2 cellular contexts compared by ENCODE assay signal in genomic region chr12:104670439-104671406, GRCh38.
A peak's percentile ranks its signal among the peaks of the same experiment; 100 is the strongest.
TF ChIP-seq lines count a peak whose summit lies in the region.

No MANE protein-coding gene starts in this region.

TF ChIP-seq in IMR-90, 13 proteins besides CTCF, POLR2A, EP300 and RAD21:
- TF ChIP-seq RFX5 (IDR thresholded peaks at IDR 0.05; ENCODE audit: low read depth, low read length): no peak
- no peak for TF ChIP-seq NFE2L2 (IDR thresholded peaks at IDR 0.05; ENCODE audit: low read depth, low read length)
- TF ChIP-seq USF2 (IDR thresholded peaks at IDR 0.05; ENCODE audit: low read depth, low read length): no peak
- no peak for TF ChIP-seq MAFK (IDR thresholded peaks at IDR 0.05; ENCODE audit: low read depth, low read length)
- TF ChIP-seq MAZ (IDR thresholded peaks at IDR 0.05; ENCODE audit: borderline replicate concordance, low read depth, low read length): no peak
- TF ChIP-seq CHD1 (IDR thresholded peaks at IDR 0.05; ENCODE audit: low read depth, low read length): no peak
- no peak for TF ChIP-seq FOS (IDR thresholded peaks at IDR 0.05; ENCODE audit: low read depth, low read length)
- TF ChIP-seq BHLHE40 (IDR thresholded peaks at IDR 0.05; ENCODE audit: low read depth, low read length): no peak
- no peak for TF ChIP-seq RCOR1 (IDR thresholded peaks at IDR 0.05; ENCODE audit: insufficient replicate concordance, low read length)
- TF ChIP-seq CEBPB (IDR thresholded peaks at IDR 0.05; ENCODE audit: low read depth, low read length): no peak
- TF ChIP-seq ELK1 (IDR thresholded peaks at IDR 0.05; ENCODE audit: borderline replicate concordance, low read depth, low read length): no peak
- TF ChIP-seq SMC3 (IDR thresholded peaks at IDR 0.05; ENCODE audit: low read depth, low read length): no peak
- TF ChIP-seq MXI1 (IDR thresholded peaks at IDR 0.05; ENCODE audit: borderline replicate concordance, low read depth, low read length): no peak

TF ChIP-seq in GM12878, 131 proteins besides CTCF, POLR2A, EP300 and RAD21 (continues in another document):
- TF ChIP-seq MYC (IDR thresholded peaks at IDR 0.05; ENCODE audit: insufficient read depth, insufficient read length, insufficient replicate concordance, low read length, severe bottlenecking) (no peak), PAX5 (IDR thresholded peaks at IDR 0.05; ENCODE audit: borderline replicate concordance, low read depth, low read length) (0 out of 2 replicates have a peak, but pooled peaks have one; percentile 17), MLLT1 (IDR thresholded peaks at IDR 0.05) (peak; percentile 83), CEBPZ (IDR thresholded peaks at IDR 0.05; ENCODE audit: low read depth, low read length) (no peak), NR2F1 (conservative IDR thresholded peaks at IDR 0.05) (no peak), TBL1XR1 (IDR thresholded peaks at IDR 0.05; ENCODE audit: low read depth, low read length) (no peak), ATF7 (IDR thresholded peaks at IDR 0.05; ENCODE audit: low read depth) (peak; percentile 90), CEBPB (IDR thresholded peaks at IDR 0.05; ENCODE audit: borderline replicate concordance in 1 of 2, low read depth in 2 of 2, low read length in 2 of 2) (no peak), BHLHE40 (IDR thresholded peaks at IDR 0.05; ENCODE audit: borderline replicate concordance in 1 of 2, low read depth in 2 of 2, low read length in 1 of 2) (no peak), REST (IDR thresholded peaks at IDR 0.05; ENCODE audit: low read depth, low read length) (no peak), GABPA (IDR thresholded peaks at IDR 0.05; ENCODE audit: low read depth) (no peak), TCF3 (IDR thresholded peaks at IDR 0.05; ENCODE audit: borderline replicate concordance, insufficient read depth, low read depth, low read length) (peak; percentile 37; the same call in 1 of the 2 replicates), TCF7 (IDR thresholded peaks at IDR 0.05; ENCODE audit: borderline replicate concordance) (no peak), CHD1 (IDR thresholded peaks at IDR 0.05; ENCODE audit: low read depth, low read length) (no peak), IKZF2 (IDR thresholded peaks at IDR 0.05) (peak; percentile 43 to 65; a peak in 3 of 4 replicates), ZNF592 (IDR thresholded peaks at IDR 0.05) (no peak), SREBF2 (IDR thresholded peaks at IDR 0.05; ENCODE audit: low read length) (no peak), NFYA (IDR thresholded peaks at IDR 0.05; ENCODE audit: borderline replicate concordance, low read depth, low read length) (no peak), IRF5 (IDR thresholded peaks at IDR 0.05; ENCODE audit: borderline replicate concordance) (no peak), CREB1 (IDR thresholded peaks at IDR 0.05; ENCODE audit: low read depth) (no peak), KLF5 (IDR thresholded peaks at IDR 0.05; ENCODE audit: partially characterized antibody) (no peak), FOS (IDR thresholded peaks at IDR 0.05; ENCODE audit: borderline replicate concordance, extremely low read depth, insufficient read length) (no peak), RCOR1 (conservative IDR thresholded peaks at IDR 0.05; ENCODE audit: low read depth, low read length) (no peak), KAT2A (conservative IDR thresholded peaks at IDR 0.05; ENCODE audit: control insufficient read depth, low read depth, low read length) (no peak), ZBTB11 (CRISPR knock-in tag; IDR thresholded peaks at IDR 0.05) (no peak), SP1 (IDR thresholded peaks at IDR 0.05; ENCODE audit: low read depth, low read length) (no peak), NR2C1 (IDR thresholded peaks at IDR 0.05) (no peak), CBX5 (IDR thresholded peaks at IDR 0.05; ENCODE audit: low read depth) (no peak), BACH1 (IDR thresholded peaks at IDR 0.05; ENCODE audit: borderline replicate concordance) (no peak), SIX5 (IDR thresholded peaks at IDR 0.05; ENCODE audit: low read depth, low read length, severe bottlenecking) (no peak), IKZF1 (conservative IDR thresholded peaks at IDR 0.05) (no peak), NFIC (IDR thresholded peaks at IDR 0.05; ENCODE audit: low read depth, low read length) (0 out of 2 replicates have a peak, but pooled peaks have one; percentile 13), RAD51 (IDR thresholded peaks at IDR 0.05) (no peak), POLR2AphosphoS5 (IDR thresholded peaks at IDR 0.05; ENCODE audit: low read length) (peak; percentile 7; the same call in 1 of the 2 replicates), HDGF (IDR thresholded peaks at IDR 0.05) (peak; percentile 100), NFXL1 (IDR thresholded peaks at IDR 0.05; ENCODE audit: borderline replicate concordance) (no peak), IRF3 (IDR thresholded peaks at IDR 0.05) (no peak), CHD4 (IDR thresholded peaks at IDR 0.05) (no peak), RELA (IDR thresholded peaks at IDR 0.05; ENCODE audit: borderline replicate concordance, partially characterized antibody) (no peak), SIN3A (IDR thresholded peaks at IDR 0.05; ENCODE audit: low read depth, low read length) (no peak), GATAD2B (conservative IDR thresholded peaks at IDR 0.05; ENCODE audit: low read depth) (no peak)
